Comparison of ENCODE assay signal across 2 cellular contexts in the genomic region with DNA sequence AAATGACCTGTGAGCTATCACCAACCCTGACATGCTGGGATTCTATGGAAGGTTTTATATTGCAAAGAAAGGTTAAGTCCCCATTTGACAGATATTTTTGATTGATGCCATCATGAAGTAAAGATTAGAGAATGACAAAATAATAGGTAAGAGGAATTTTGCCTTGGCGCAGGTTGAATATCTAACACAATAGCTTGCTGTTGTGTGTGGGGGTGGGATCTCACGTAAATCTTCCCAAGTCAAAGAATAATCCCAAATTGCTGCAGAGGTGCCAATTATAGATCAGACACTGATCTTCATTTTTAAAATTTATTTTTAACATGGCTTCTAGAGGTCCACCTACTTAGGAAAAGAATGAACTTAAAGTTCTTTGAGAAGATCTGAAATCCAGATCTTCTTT.
"Had no signal": no experiment of that assay in that cellular context is flagged by ENCODE, and none has a peak within 500 bp of the region (broad histone marks: within the 10 kb centered on the region; RNA-seq: fewer than 3 reads in every experiment).

No MANE protein-coding gene starts in this region.

- DNase-seq: GDM1, GF-D8 had no signal
